26 cellular contexts compared by ENCODE assay signal in the genomic region with DNA sequence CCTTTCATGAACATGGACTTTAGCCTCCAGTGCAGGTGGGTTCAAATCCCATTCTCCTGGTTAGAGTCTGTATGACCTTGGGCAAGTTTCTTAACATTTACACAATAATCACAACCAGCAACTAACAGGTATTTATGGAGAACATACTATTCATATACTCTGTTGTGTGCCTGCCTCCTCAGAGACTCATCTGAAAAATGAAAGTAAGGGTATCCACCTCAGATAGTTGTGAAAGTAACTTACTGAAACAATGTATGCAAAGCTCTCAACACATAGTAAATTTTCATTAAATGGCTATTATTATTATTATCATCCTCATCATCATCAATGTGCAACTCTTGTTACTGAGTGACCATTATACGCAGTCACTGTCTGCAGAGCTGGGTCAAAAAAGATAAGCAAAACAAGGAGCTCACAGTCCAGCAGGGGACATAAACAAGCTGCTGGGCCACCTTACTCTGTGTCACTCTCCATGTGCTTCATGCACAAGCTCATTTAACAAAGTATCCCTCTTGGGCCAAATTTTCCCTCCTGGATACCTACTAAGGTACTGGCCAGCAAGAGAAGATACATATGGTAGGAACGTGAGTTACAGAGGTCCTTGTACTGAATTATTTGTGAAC.
DNase-seq lines count a peak whose midpoint lies in the region; ATAC-seq and TF ChIP-seq lines count a peak whose summit lies in the region.
"Had no signal": no experiment of that assay in that cellular context is flagged by ENCODE, and none has a peak within 500 bp of the region (broad histone marks: within the 10 kb centered on the region; RNA-seq: fewer than 3 reads in every experiment).

No MANE protein-coding gene starts in this region.

- intact Hi-C loops in natural killer cell (cut with micrococcal nuclease) = no loop called here
- intact Hi-C loops in testis (cut with DNase I; ENCODE audit: low total_unique reads) = no loop called here

- H2AFZ ChIP-seq in Loucy (ENCODE audit: low read length) = peak overlapping the region; percentile 15; the same call in 1 of the 2 replicates

- H3K4me1 Mint-ChIP-seq in natural killer cell treated with Interleukin-12 subunit alpha and Interleukin-12 subunit beta and Interleukin-15 and Interleukin-18, amount 100 ng/mL, for 72 hours (ENCODE audit: low read depth in 2 of 2) = peaks cover 0 to 11% of the 10 kb centered on the region in 2 donors
- H3K4me1 Mint-ChIP-seq in natural killer cell = no peaks in the 10 kb centered on the region
- H3K4me1 Mint-ChIP-seq: CD4-positive, alpha-beta memory T cell; CD4-positive, CD25-positive, alpha-beta regulatory T cell; CD8-positive, alpha-beta memory T cell had no signal

- H3K27me3 ChIP-seq in Loucy (ENCODE audit: insufficient read depth, low read length, poor library complexity, severe bottlenecking) (no peaks in the 10 kb centered on the region), neutrophil (no peaks in the 10 kb centered on the region), testis (no peaks in the 10 kb centered on the region), brain microvascular endothelial cell (replicated peaks) (no peaks in the 10 kb centered on the region)
- H3K27me3 ChIP-seq: BE2C, BLaER1 had no signal

- ATAC-seq in natural killer cell treated with Interleukin-12 subunit alpha and Interleukin-12 subunit beta and Interleukin-15 and Interleukin-18, amount 100 ng/mL, for 72 hours = peak; percentile 33 to 50
- ATAC-seq in natural killer cell (no peak), GM21576 (IDR thresholded peaks at IDR 0.05; ENCODE audit: unreplicated experiment) (no peak), HG03571 (IDR thresholded peaks at IDR 0.05; ENCODE audit: unreplicated experiment) (no peak)
- ATAC-seq: GM12878 had no signal

- peaks cover 3% of the 10 kb centered on the region for H3K9me3 Mint-ChIP-seq in natural killer cell treated with Interleukin-12 subunit alpha and Interleukin-12 subunit beta and Interleukin-15 and Interleukin-18, amount 100 ng/mL, for 72 hours
- no peaks in the 10 kb centered on the region for H3K9me3 Mint-ChIP-seq in natural killer cell
- H3K9me3 Mint-ChIP-seq: CD4-positive, alpha-beta memory T cell; CD8-positive, alpha-beta memory T cell had no signal

- WGBS in testis, 2 donors = 66 to 72% methylated on average over 2 of the region's 2 CpGs

- no peak overlapping the region for H3K4me3 ChIP-seq in Loucy (ENCODE audit: low read length, poor library complexity, severe bottlenecking)
- peak overlapping the region in 1 of 2 experiments; percentile 5 for H3K4me3 ChIP-seq in neutrophil (ENCODE audit: low read depth in 1 of 2, low read length in 1 of 2)
- H3K4me3 ChIP-seq in testis = no peak overlapping the region
- no peak overlapping the region for H3K4me3 ChIP-seq in brain microvascular endothelial cell (ENCODE audit: low read depth, low read length)
- H3K4me3 ChIP-seq: BLaER1, GM12878 had no signal

- in situ Hi-C loops in brain microvascular endothelial cell (cut with HindIII; ENCODE audit: low pct_ligation_motif_present, low sequenced_read_pairs) = no loop called here

- DNase-seq in natural killer cell treated with Interleukin-12 subunit alpha and Interleukin-12 subunit beta and Interleukin-15 and Interleukin-18, amount 100 ng/mL, for 72 hours (ENCODE audit: low spot score) = no peak
- no peak for DNase-seq in natural killer cell
- peak; percentile 74 for DNase-seq in testis
- DNase-seq in brain microvascular endothelial cell = no peak
- DNase-seq: 8988T; ACHN; BE2C; C1 segment of cervical spinal cord; CD4-positive, alpha-beta memory T cell; CD8-positive, alpha-beta memory T cell; COR-L47; DMS 273 treated with DMSO at 0.1 percent for 48 hours; DMS153; DMS53; DMS79; DND-41; EL; GDM1 had no signal

- no peaks in the 10 kb centered on the region for H3K36me3 Mint-ChIP-seq in natural killer cell treated with Interleukin-12 subunit alpha and Interleukin-12 subunit beta and Interleukin-15 and Interleukin-18, amount 100 ng/mL, for 72 hours
- no peaks in the 10 kb centered on the region for H3K36me3 Mint-ChIP-seq in natural killer cell
- H3K36me3 Mint-ChIP-seq: CD14-positive monocyte; CD4-positive, alpha-beta memory T cell; CD4-positive, CD25-positive, alpha-beta regulatory T cell; CD8-positive, alpha-beta memory T cell had no signal

- H3K9me2 ChIP-seq in Loucy (replicated peaks; ENCODE audit: low read depth, low read length) = no peaks in the 10 kb centered on the region

- no peak overlapping the region for H3K9ac ChIP-seq in Loucy (ENCODE audit: low read depth, low read length, poor library complexity, severe bottlenecking)
- H3K9ac ChIP-seq: BLaER1 had no signal

- TF ChIP-seq POLR2A in testis (IDR thresholded peaks at IDR 0.05) = no peak

- TF ChIP-seq CTCF in natural killer cell (IDR thresholded peaks at IDR 0.05) (no peak), Loucy (conservative IDR thresholded peaks at IDR 0.05; ENCODE audit: low read length) (no peak), neutrophil (IDR thresholded peaks at IDR 0.05) (no peak), testis (IDR thresholded peaks at IDR 0.05) (no peak), brain microvascular endothelial cell (IDR thresholded peaks at IDR 0.05; ENCODE audit: low read depth, low read length, missing control alignments) (no peak)

- no peak overlapping the region for H3K4me3 Mint-ChIP-seq in natural killer cell treated with Interleukin-12 subunit alpha and Interleukin-12 subunit beta and Interleukin-15 and Interleukin-18, amount 100 ng/mL, for 72 hours
- no peak overlapping the region for H3K4me3 Mint-ChIP-seq in natural killer cell
- H3K4me3 Mint-ChIP-seq: CD14-positive monocyte; CD4-positive, alpha-beta memory T cell; CD4-positive, CD25-positive, alpha-beta regulatory T cell; CD8-positive, alpha-beta memory T cell had no signal

- H3K27ac Mint-ChIP-seq in natural killer cell treated with Interleukin-12 subunit alpha and Interleukin-12 subunit beta and Interleukin-15 and Interleukin-18, amount 100 ng/mL, for 72 hours = no peak overlapping the region
- H3K27ac Mint-ChIP-seq in natural killer cell = no peak overlapping the region
- H3K27ac Mint-ChIP-seq: CD4-positive, alpha-beta memory T cell; CD4-positive, CD25-positive, alpha-beta regulatory T cell had no signal

- H3K9me3 ChIP-seq in Loucy (ENCODE audit: insufficient read depth, low read depth, low read length) (no peaks in the 10 kb centered on the region), neutrophil (no peaks in the 10 kb centered on the region), testis (no peaks in the 10 kb centered on the region)
- H3K9me3 ChIP-seq: BE2C, BLaER1 had no signal

- H4K20me1 ChIP-seq in Loucy (ENCODE audit: insufficient read depth, low read length, poor library complexity, severe bottlenecking) = no peaks in the 10 kb centered on the region
- H4K20me1 ChIP-seq: BLaER1 had no signal

- no peaks in the 10 kb centered on the region for H3K36me3 ChIP-seq in Loucy (ENCODE audit: insufficient read depth, low read length)
- H3K36me3 ChIP-seq in neutrophil = no peaks in the 10 kb centered on the region
- H3K36me3 ChIP-seq in testis (ENCODE audit: low read depth, missing control alignments) = no peaks in the 10 kb centered on the region
- H3K36me3 ChIP-seq in brain microvascular endothelial cell (replicated peaks) = no peaks in the 10 kb centered on the region
- H3K36me3 ChIP-seq: BE2C, BLaER1 had no signal

- no peaks in the 10 kb centered on the region for H3K79me2 ChIP-seq in Loucy (ENCODE audit: insufficient read depth, low read length)

- no peaks in the 10 kb centered on the region for H3F3A ChIP-seq in Loucy (ENCODE audit: low read depth)

- peaks cover 31 to 43% of the 10 kb centered on the region in 2 donors for H3K27me3 Mint-ChIP-seq in natural killer cell treated with Interleukin-12 subunit alpha and Interleukin-12 subunit beta and Interleukin-15 and Interleukin-18, amount 100 ng/mL, for 72 hours
- H3K27me3 Mint-ChIP-seq in natural killer cell (ENCODE audit: low read depth in 2 of 2) = peaks cover 11 to 32% of the 10 kb centered on the region in 2 donors

- H3K27ac ChIP-seq in neutrophil = peak overlapping the region; percentile 86
- no peak overlapping the region for H3K27ac ChIP-seq in testis
- no peak overlapping the region for H3K27ac ChIP-seq in brain microvascular endothelial cell
- H3K27ac ChIP-seq: BLaER1 had no signal

- no peak overlapping the region for H3K4me2 ChIP-seq in Loucy (ENCODE audit: low read depth, low read length, poor library complexity, severe bottlenecking)
- H3K4me2 ChIP-seq: BLaER1 had no signal

- H3K4me1 ChIP-seq in Loucy (ENCODE audit: insufficient read depth, low read length, poor library complexity, severe bottlenecking) = no peaks in the 10 kb centered on the region
- H3K4me1 ChIP-seq in neutrophil (ENCODE audit: control insufficient read depth in 1 of 2, insufficient read depth in 1 of 2, low read depth in 1 of 2, low read length in 1 of 2) = peaks cover 51 to 56% of the 10 kb centered on the region in 2 experiments
- H3K4me1 ChIP-seq in testis = no peaks in the 10 kb centered on the region
- H3K4me1 ChIP-seq: BE2C, BLaER1 had no signal

Comparison
In these comparisons a context has a peak if more than half of its experiments do, and no peak if none do; other contexts are left out.
1. ATAC-seq: peak in natural killer cell treated with Interleukin-12 subunit alpha and Interleukin-12 subunit beta and Interleukin-15 and Interleukin-18, amount 100 ng/mL, for 72 hours (2 of 2); none in natural killer cell (0 of 3), GM21576 (single experiment) and HG03571 (single experiment).